ENCODE assay signal across 1 cellular context in the genomic region with DNA sequence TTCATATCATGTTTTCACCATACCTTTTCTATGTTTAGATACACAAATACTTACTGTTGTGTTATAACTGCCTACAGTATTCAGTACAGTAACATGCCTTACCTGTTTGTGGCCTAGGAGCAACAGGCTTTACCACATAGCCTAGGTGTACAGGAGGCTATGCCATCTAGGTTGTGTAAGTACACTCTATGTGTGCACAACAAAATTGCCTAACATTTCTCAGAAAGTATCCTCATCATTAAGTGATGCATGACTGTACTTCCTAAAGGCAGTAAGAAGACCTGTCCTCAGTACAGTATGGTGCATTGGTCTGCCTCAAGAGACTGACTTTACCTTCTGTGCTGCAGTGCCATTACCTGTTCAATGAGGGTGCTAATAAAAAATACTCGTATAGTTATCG.
TF ChIP-seq lines count a peak whose summit lies in the region.

No MANE protein-coding gene starts in this region.

TF ChIP-seq in GM12878, 131 proteins besides CTCF, POLR2A, EP300 and RAD21:
- no peak for TF ChIP-seq ESRRA (IDR thresholded peaks at IDR 0.05; ENCODE audit: low read length)
- no peak for TF ChIP-seq ZNF217 (IDR thresholded peaks at IDR 0.05)
- TF ChIP-seq, protein P1, sequence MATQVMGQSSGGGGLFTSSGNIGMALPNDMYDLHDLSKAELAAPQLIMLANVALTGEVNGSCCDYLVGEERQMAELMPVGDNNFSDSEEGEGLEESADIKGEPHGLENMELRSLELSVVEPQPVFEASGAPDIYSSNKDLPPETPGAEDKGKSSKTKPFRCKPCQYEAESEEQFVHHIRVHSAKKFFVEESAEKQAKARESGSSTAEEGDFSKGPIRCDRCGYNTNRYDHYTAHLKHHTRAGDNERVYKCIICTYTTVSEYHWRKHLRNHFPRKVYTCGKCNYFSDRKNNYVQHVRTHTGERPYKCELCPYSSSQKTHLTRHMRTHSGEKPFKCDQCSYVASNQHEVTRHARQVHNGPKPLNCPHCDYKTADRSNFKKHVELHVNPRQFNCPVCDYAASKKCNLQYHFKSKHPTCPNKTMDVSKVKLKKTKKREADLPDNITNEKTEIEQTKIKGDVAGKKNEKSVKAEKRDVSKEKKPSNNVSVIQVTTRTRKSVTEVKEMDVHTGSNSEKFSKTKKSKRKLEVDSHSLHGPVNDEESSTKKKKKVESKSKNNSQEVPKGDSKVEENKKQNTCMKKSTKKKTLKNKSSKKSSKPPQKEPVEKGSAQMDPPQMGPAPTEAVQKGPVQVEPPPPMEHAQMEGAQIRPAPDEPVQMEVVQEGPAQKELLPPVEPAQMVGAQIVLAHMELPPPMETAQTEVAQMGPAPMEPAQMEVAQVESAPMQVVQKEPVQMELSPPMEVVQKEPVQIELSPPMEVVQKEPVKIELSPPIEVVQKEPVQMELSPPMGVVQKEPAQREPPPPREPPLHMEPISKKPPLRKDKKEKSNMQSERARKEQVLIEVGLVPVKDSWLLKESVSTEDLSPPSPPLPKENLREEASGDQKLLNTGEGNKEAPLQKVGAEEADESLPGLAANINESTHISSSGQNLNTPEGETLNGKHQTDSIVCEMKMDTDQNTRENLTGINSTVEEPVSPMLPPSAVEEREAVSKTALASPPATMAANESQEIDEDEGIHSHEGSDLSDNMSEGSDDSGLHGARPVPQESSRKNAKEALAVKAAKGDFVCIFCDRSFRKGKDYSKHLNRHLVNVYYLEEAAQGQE (IDR thresholded peaks at IDR 0.05; ENCODE audit: low read depth, low read length) = no peak
- no peak for TF ChIP-seq SMAD5 (IDR thresholded peaks at IDR 0.05; ENCODE audit: low read depth)
- TF ChIP-seq LARP7 (IDR thresholded peaks at IDR 0.05) = no peak
- no peak for TF ChIP-seq GABPA (IDR thresholded peaks at IDR 0.05; ENCODE audit: low read depth)
- no peak for TF ChIP-seq RUNX3 (IDR thresholded peaks at IDR 0.05; ENCODE audit: low read length)
- TF ChIP-seq, protein P2, sequence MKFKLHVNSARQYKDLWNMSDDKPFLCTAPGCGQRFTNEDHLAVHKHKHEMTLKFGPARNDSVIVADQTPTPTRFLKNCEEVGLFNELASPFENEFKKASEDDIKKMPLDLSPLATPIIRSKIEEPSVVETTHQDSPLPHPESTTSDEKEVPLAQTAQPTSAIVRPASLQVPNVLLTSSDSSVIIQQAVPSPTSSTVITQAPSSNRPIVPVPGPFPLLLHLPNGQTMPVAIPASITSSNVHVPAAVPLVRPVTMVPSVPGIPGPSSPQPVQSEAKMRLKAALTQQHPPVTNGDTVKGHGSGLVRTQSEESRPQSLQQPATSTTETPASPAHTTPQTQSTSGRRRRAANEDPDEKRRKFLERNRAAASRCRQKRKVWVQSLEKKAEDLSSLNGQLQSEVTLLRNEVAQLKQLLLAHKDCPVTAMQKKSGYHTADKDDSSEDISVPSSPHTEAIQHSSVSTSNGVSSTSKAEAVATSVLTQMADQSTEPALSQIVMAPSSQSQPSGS (IDR thresholded peaks at IDR 0.05; ENCODE audit: low read length) = no peak
- TF ChIP-seq ASH2L (IDR thresholded peaks at IDR 0.05; ENCODE audit: borderline replicate concordance, low read depth) = no peak
- TF ChIP-seq IRF4 (IDR thresholded peaks at IDR 0.05; ENCODE audit: low read depth, low read length) = no peak
- TF ChIP-seq YY1 (IDR thresholded peaks at IDR 0.05; ENCODE audit: low read depth, low read length) = no peak
- TF ChIP-seq ZBTB40 (IDR thresholded peaks at IDR 0.05; ENCODE audit: borderline replicate concordance) = no peak
- no peak for TF ChIP-seq ATF3 (IDR thresholded peaks at IDR 0.05; ENCODE audit: borderline replicate concordance, extremely low read depth, low read depth, low read length)
- TF ChIP-seq, protein P3, sequence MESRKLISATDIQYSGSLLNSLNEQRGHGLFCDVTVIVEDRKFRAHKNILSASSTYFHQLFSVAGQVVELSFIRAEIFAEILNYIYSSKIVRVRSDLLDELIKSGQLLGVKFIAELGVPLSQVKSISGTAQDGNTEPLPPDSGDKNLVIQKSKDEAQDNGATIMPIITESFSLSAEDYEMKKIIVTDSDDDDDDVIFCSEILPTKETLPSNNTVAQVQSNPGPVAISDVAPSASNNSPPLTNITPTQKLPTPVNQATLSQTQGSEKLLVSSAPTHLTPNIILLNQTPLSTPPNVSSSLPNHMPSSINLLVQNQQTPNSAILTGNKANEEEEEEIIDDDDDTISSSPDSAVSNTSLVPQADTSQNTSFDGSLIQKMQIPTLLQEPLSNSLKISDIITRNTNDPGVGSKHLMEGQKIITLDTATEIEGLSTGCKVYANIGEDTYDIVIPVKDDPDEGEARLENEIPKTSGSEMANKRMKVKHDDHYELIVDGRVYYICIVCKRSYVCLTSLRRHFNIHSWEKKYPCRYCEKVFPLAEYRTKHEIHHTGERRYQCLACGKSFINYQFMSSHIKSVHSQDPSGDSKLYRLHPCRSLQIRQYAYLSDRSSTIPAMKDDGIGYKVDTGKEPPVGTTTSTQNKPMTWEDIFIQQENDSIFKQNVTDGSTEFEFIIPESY (IDR thresholded peaks at IDR 0.05) = no peak
- TF ChIP-seq KDM1A (IDR thresholded peaks at IDR 0.05; ENCODE audit: borderline replicate concordance) = no peak
